ENCODE assay signal across 17 cellular contexts in the genomic region with DNA sequence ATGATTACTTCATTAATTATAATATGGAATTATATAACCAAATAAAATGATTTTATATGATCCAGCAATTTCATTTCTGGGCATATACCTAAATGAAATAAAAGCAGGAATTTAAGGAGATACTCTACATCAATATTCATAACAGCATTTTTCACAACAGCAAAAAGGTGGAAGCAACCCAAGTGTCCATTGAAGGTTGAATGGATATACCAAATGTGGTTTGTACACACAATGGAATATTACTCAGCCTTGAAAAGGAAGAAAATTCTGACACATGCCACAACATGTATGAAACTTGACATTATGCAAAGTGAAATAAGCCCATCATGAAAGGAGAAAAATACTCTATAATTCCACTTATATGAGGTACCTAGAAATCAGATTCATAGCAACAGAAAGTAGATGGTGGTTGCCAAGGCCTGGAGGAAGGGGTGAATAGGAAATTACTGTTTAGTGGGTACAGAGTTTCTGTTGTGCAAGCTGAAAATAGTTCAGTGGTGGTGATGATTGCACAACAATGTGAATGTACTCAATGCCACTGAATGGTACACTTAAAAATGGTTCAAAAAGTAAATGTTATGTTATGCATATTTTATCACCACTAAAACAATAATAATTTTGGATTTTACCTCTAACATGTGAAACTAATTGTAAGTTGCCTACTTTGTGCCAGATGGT.
"Had no signal": no experiment of that assay in that cellular context is flagged by ENCODE, and none has a peak within 500 bp of the region (broad histone marks: within the 10 kb centered on the region; RNA-seq: fewer than 3 reads in every experiment).

No MANE protein-coding gene starts in this region.

- H3K9me3 ChIP-seq: upper lobe of right lung had no signal

- H3K4me1 ChIP-seq: neural progenitor cell, spleen, upper lobe of right lung had no signal

- H3K9ac ChIP-seq: neural progenitor cell had no signal

- H3K27me3 ChIP-seq: dorsolateral prefrontal cortex, heart right ventricle, neural progenitor cell, spleen, upper lobe of right lung had no signal

- H3K4me3 ChIP-seq: dorsolateral prefrontal cortex, heart right ventricle, neural progenitor cell, psoas muscle, spleen, upper lobe of right lung had no signal

- H2AFZ ChIP-seq: neural progenitor cell had no signal

- H3K4me2 ChIP-seq: neural progenitor cell had no signal

- FAIRE-seq: colon had no signal

- ATAC-seq: heart right ventricle; naive thymus-derived CD4-positive, alpha-beta T cell; psoas muscle; sciatic nerve; stimulated activated naive B cell treated with anti-CD40 and anti-IgM and Interleukin-4, amounts not matched to agents 10 μg/mL and 1 μg/mL and 100 μg/mL, for 72 hours; upper lobe of right lung had no signal

- DNase-seq: activated CD4-positive, alpha-beta T cell treated with anti-CD3 and anti-CD28 coated beads, Interleukin-2, amount 50 U/mL, for 4 hours; activated gamma-delta T cell; amygdala; caudate nucleus; dorsolateral prefrontal cortex; heart right ventricle; immature natural killer cell; mesendoderm; naive thymus-derived CD4-positive, alpha-beta T cell; psoas muscle; spleen; stimulated activated naive B cell treated with anti-CD40 and anti-IgM and Interleukin-4, amounts not matched to agents 10 μg/mL and 1 μg/mL and 100 μg/mL, for 72 hours; T-helper 2 cell; upper lobe of right lung had no signal

- H3K36me3 ChIP-seq: heart right ventricle, neural progenitor cell, spleen, upper lobe of right lung had no signal

- H3K27ac ChIP-seq: dorsolateral prefrontal cortex, heart right ventricle, neural progenitor cell, spleen, upper lobe of right lung had no signal
